8 cellular contexts compared by ENCODE assay signal in genomic region chr11:64917663-64917995, GRCh38. TPM values are rescaled to one million over a fixed set of nuclear protein-coding genes. Genes with fewer than 3 reads are reported as not detected.
A peak's percentile ranks its signal among the peaks of the same experiment; 100 is the strongest.
DNase-seq lines count a peak whose midpoint lies in the region; ATAC-seq, FAIRE-seq and TF ChIP-seq lines count a peak whose summit lies in the region.

No MANE protein-coding gene starts in this region.

- FAIRE-seq in HTR-8/SVneo (lab: Jason Lieb, UNC), result no peak

- peak overlapping the region; percentile 95 to 97 for H3K27ac Mint-ChIP-seq in T-cell

- POLR2A ChIA-PET in T-cell (lab: Charles Lee), result interaction anchor here in 1 of 2 donors (0.6 to 1.0 kb wide), 2 partner anchors 54 to 582 kb away, joined by 3 read pairs; partner anchors contain the start of gene MAJIN

- no peaks in the 10 kb centered on the region for H3K9me3 Mint-ChIP-seq in T-cell

- DNase-seq in GM12865 (ENCODE audit: low read depth) (no peak), T-cell (no peak), fibroblast of the aortic adventitia (ENCODE audit: low read depth) (no peak), retinal pigment epithelial cell (ENCODE audit: low read depth) (no peak), H4 (ENCODE audit: low spot score) (no peak), medulla oblongata (ENCODE audit: extremely low spot score) (no peak), HTR-8/SVneo (ENCODE audit: insufficient read length, low spot score) (no peak)
- DNase-seq in activated CD4-positive, CD25-positive, alpha-beta regulatory T cell (lab: John Stamatoyannopoulos, UW), result no peak

- TF ChIP-seq CTCF in GM12865 (IDR thresholded peaks at IDR 0.05; ENCODE audit: insufficient read depth, low read depth, low read length, missing control alignments), result no peak
- TF ChIP-seq CTCF in fibroblast of the aortic adventitia (IDR thresholded peaks at IDR 0.05; ENCODE audit: insufficient read depth, low read length), result no peak
- TF ChIP-seq CTCF in retinal pigment epithelial cell (conservative IDR thresholded peaks at IDR 0.05; ENCODE audit: low read depth, low read length), result no peak

- H3K4me3 Mint-ChIP-seq in T-cell, result peak overlapping the region; percentile 82 to 90 (median 84)

- ATAC-seq in T-cell (replicated peaks in 1 of 4), result no peak

- peaks cover 5% of the 10 kb centered on the region for H3K36me3 Mint-ChIP-seq in T-cell

- CTCF ChIA-PET in T-cell (lab: Charles Lee), result no interaction called here

- H3K4me1 Mint-ChIP-seq in T-cell, result peaks cover 24 to 33% (median 33%) of the 10 kb centered on the region in 3 donors

- peak overlapping the region; percentile 59 for H3K4me3 ChIP-seq in GM12865 (ENCODE audit: low read depth, low read length)
- H3K4me3 ChIP-seq in fibroblast of the aortic adventitia (ENCODE audit: low read depth, low read length), result peak overlapping the region; percentile 59
- H3K4me3 ChIP-seq in retinal pigment epithelial cell (ENCODE audit: low read length), result peak overlapping the region; percentile 60

- H3K27me3 Mint-ChIP-seq in T-cell, result no peaks in the 10 kb centered on the region

RNA-seq across cellular contexts. Expression of gene ATG2A, which starts 0.6 kb away (rescaled TPM):
- total RNA-seq in T-cell, result 100 to 1,000 TPM in 1 of 5 donors, 10 to 100 TPM in 4; 50.9 to 165 (median 55.4) TPM
- total RNA-seq in fibroblast of the aortic adventitia (ENCODE audit: low replicate concordance), result 18.2 and 18.8 TPM in 2 replicates
- 6.0 and 9.5 TPM in 2 replicates for total RNA-seq in H4 (2014; rRNA removed; shearing (Covaris generic))

RNA-seq across cellular contexts. Expression of gene PPP2R5B, which starts 6.9 kb away (rescaled TPM):
- total RNA-seq in T-cell (10 to 100 TPM; 15.3 to 25.4 (median 17.2) TPM), fibroblast of the aortic adventitia (ENCODE audit: low replicate concordance) (7.9 and 9.3 TPM in 2 replicates)
- total RNA-seq in H4 (2014; rRNA removed; shearing (Covaris generic)), result 6.4 and 9.1 TPM in 2 replicates

RNA-seq across cellular contexts. Expression of gene GPHA2, which starts 18.1 kb away (rescaled TPM):
- total RNA-seq in T-cell (under 1 TPM in 1 of 5 donors, not detected in 4; 0.90 TPM), fibroblast of the aortic adventitia (ENCODE audit: low replicate concordance) (not detected in 2 replicates)
- total RNA-seq in H4 (2014; rRNA removed; shearing (Covaris generic)), result not detected in 2 replicates

RNA-seq across cellular contexts. Expression of gene EHD1, which starts 39.2 kb away (rescaled TPM):
- total RNA-seq in T-cell (100 to 1,000 TPM; 126 to 286 (median 269) TPM), fibroblast of the aortic adventitia (ENCODE audit: low replicate concordance) (68.1 and 113 TPM in 2 replicates)
- total RNA-seq in H4 (2014; rRNA removed; shearing (Covaris generic)), result 13.5 and 14.2 TPM in 2 replicates

RNA-seq across cellular contexts. Expression of gene MAJIN, which starts 54.3 kb away (rescaled TPM):
- total RNA-seq in T-cell (1 to 10 TPM in 1 of 5 donors, under 1 TPM in 3, not detected in 1; 0.44 to 1.8 (median 0.82) TPM), fibroblast of the aortic adventitia (ENCODE audit: low replicate concordance) (not detected in 2 replicates)
- not detected in 2 replicates for total RNA-seq in H4 (2014; rRNA removed; shearing (Covaris generic))
